Comparison of ENCODE assay signal across 25 cellular contexts in genomic region chr11:125083312-125084056, GRCh38. TPM values are rescaled to one million over a fixed set of nuclear protein-coding genes. Genes with fewer than 3 reads are reported as not detected.
DNase-seq lines count a peak whose midpoint lies in the region; ATAC-seq and TF ChIP-seq lines count a peak whose summit lies in the region.
"Had no signal": no experiment of that assay in that cellular context is flagged by ENCODE, and none has a peak within 500 bp of the region (broad histone marks: within the 10 kb centered on the region; RNA-seq: fewer than 3 reads in every experiment).

No MANE protein-coding gene starts in this region.

- no peaks in the 10 kb centered on the region for H3K27me3 Mint-ChIP-seq in memory B cell
- H3K27me3 Mint-ChIP-seq: activated CD4-positive, alpha-beta T cell treated with anti-CD3 and anti-CD28 coated beads for 36 hours; B cell; stimulated activated naive CD8-positive, alpha-beta T cell treated with anti-CD3 and anti-CD28 coated beads, Interleukin-15, Interleukin-2, amounts not matched to agents 100 ng/mL and 50 ng/mL, for 24 hours had no signal

- intact Hi-C loops in uterus (cut with DNase I; ENCODE audit: low total_unique reads): no loop called here

- ATAC-seq in memory B cell (ENCODE audit: low read depth): no peak
- ATAC-seq: activated CD4-positive, alpha-beta T cell treated with anti-CD3 and anti-CD28 coated beads for 36 hours; left lung had no signal

- in situ Hi-C loops in brain microvascular endothelial cell (cut with HindIII; ENCODE audit: low pct_ligation_motif_present, low sequenced_read_pairs): no loop called here

- TF ChIP-seq POLR2A in suprapubic skin (IDR thresholded peaks at IDR 0.05): no peak
- no peak for TF ChIP-seq POLR2A in uterus (IDR thresholded peaks at IDR 0.05)

- H3K36me3 Mint-ChIP-seq in memory B cell: peaks cover 16% of the 10 kb centered on the region

- WGBS in suprapubic skin: 73% methylated on average over 8 of the region's 11 CpGs

- H3K27me3 ChIP-seq in brain microvascular endothelial cell (replicated peaks): no peaks in the 10 kb centered on the region
- peaks cover 3% of the 10 kb centered on the region for H3K27me3 ChIP-seq in suprapubic skin
- no peaks in the 10 kb centered on the region for H3K27me3 ChIP-seq in uterus
- H3K27me3 ChIP-seq: dorsolateral prefrontal cortex, upper lobe of left lung had no signal

- H3K9me3 Mint-ChIP-seq in memory B cell: no peaks in the 10 kb centered on the region
- H3K9me3 Mint-ChIP-seq: H9; stimulated activated naive CD8-positive, alpha-beta T cell treated with anti-CD3 and anti-CD28 coated beads, Interleukin-15, Interleukin-2, amounts not matched to agents 100 ng/mL and 50 ng/mL, for 24 hours had no signal

- H3K4me3 Mint-ChIP-seq in memory B cell: no peak overlapping the region
- H3K4me3 Mint-ChIP-seq: activated CD4-positive, alpha-beta T cell treated with anti-CD3 and anti-CD28 coated beads for 36 hours; B cell; H9; stimulated activated naive CD8-positive, alpha-beta T cell treated with anti-CD3 and anti-CD28 coated beads, Interleukin-15, Interleukin-2, amounts not matched to agents 100 ng/mL and 50 ng/mL, for 24 hours had no signal

- H3K9me3 ChIP-seq in suprapubic skin (no peaks in the 10 kb centered on the region), uterus (no peaks in the 10 kb centered on the region)
- H3K9me3 ChIP-seq: esophagus muscularis mucosa, left lung, upper lobe of left lung had no signal

- H3K36me3 ChIP-seq in brain microvascular endothelial cell (replicated peaks) (no peaks in the 10 kb centered on the region), suprapubic skin (no peaks in the 10 kb centered on the region), uterus (no peaks in the 10 kb centered on the region)
- H3K36me3 ChIP-seq: esophagus muscularis mucosa, upper lobe of left lung had no signal

- no peak for TF ChIP-seq CTCF in brain microvascular endothelial cell (IDR thresholded peaks at IDR 0.05; ENCODE audit: low read depth, low read length, missing control alignments)
- no peak for TF ChIP-seq CTCF in suprapubic skin (IDR thresholded peaks at IDR 0.05)
- no peak for TF ChIP-seq CTCF in uterus (IDR thresholded peaks at IDR 0.05)

- peaks cover 17% of the 10 kb centered on the region for H3K4me1 ChIP-seq in suprapubic skin
- H3K4me1 ChIP-seq in uterus: no peaks in the 10 kb centered on the region
- H3K4me1 ChIP-seq: esophagus muscularis mucosa, left lung, upper lobe of left lung had no signal

- H3K27ac Mint-ChIP-seq in memory B cell: peak overlapping the region; percentile 24
- H3K27ac Mint-ChIP-seq: activated CD4-positive, alpha-beta T cell treated with anti-CD3 and anti-CD28 coated beads for 36 hours; stimulated activated naive CD8-positive, alpha-beta T cell treated with anti-CD3 and anti-CD28 coated beads, Interleukin-15, Interleukin-2, amounts not matched to agents 100 ng/mL and 50 ng/mL, for 24 hours had no signal

- peak; percentile 0 for DNase-seq in activated CD4-positive, alpha-beta T cell treated with anti-CD3 and anti-CD28 coated beads for 1 hour
- no peak for DNase-seq in activated CD4-positive, alpha-beta T cell treated with anti-CD3 and anti-CD28 coated beads, Interleukin-2, amount 50 U/mL, for 1 hour
- DNase-seq in brain microvascular endothelial cell: no peak
- no peak for DNase-seq in memory B cell (ENCODE audit: low spot score in 2 of 2)
- no peak for DNase-seq in suprapubic skin (ENCODE audit: low spot score in 2 of 2)
- no peak for DNase-seq in RPMI8226
- DNase-seq in caudate nucleus (lab: John Stamatoyannopoulos, UW): no peak
- DNase-seq in uterus: no peak
- DNase-seq: activated CD4-positive, alpha-beta T cell treated with anti-CD3 and anti-CD28 coated beads for 36 hours; activated CD8-positive, alpha-beta memory T cell treated with anti-CD3 and anti-CD28 coated beads, Interleukin-2, amount 50 U/mL, for 4 hours; H9; head of caudate nucleus; left lung; NCI-H1436; NCI-H2171; NCI-H526 treated with DMSO at 0.1 percent for 48 hours; occipital lobe; stimulated activated CD4-positive, alpha-beta T cell treated with anti-CD3 and anti-CD28 coated beads, Interleukin-1b, Interleukin-23, amount 100 ng/mL, for 48 hours; upper lobe of left lung had no signal

- H3K4me1 Mint-ChIP-seq in memory B cell: peaks cover 2% of the 10 kb centered on the region
- H3K4me1 Mint-ChIP-seq: activated CD4-positive, alpha-beta T cell treated with anti-CD3 and anti-CD28 coated beads for 36 hours; B cell had no signal

- H3K4me3 ChIP-seq in brain microvascular endothelial cell (ENCODE audit: low read depth, low read length): no peak overlapping the region
- no peak overlapping the region for H3K4me3 ChIP-seq in suprapubic skin
- no peak overlapping the region for H3K4me3 ChIP-seq in uterus
- H3K4me3 ChIP-seq: dorsolateral prefrontal cortex, esophagus muscularis mucosa, left lung, SK-N-MC, upper lobe of left lung had no signal

- H3K27ac ChIP-seq in brain microvascular endothelial cell (peak overlapping the region; percentile 28), suprapubic skin (peak overlapping the region; percentile 49), caudate nucleus (ENCODE audit: low read depth, low read length) (no peak overlapping the region), uterus (no peak overlapping the region)
- H3K27ac ChIP-seq: 22Rv1, dorsolateral prefrontal cortex, esophagus muscularis mucosa, left lung, SK-N-MC, upper lobe of left lung had no signal

- TF ChIP-seq EP300 in suprapubic skin (IDR thresholded peaks at IDR 0.05): no peak

RNA-seq across cellular contexts. Expression of gene SLC37A2, which starts 20.4 kb away (rescaled TPM):
- total RNA-seq in suprapubic skin: 100 to 1,000 TPM in 3 of 4 donors, 10 to 100 TPM in 1; 67.3 to 189 (median 119) TPM
- 1 to 10 TPM in 2 of 4 donors, under 1 TPM in 2; 0.26 to 4.1 (median 0.86) TPM for total RNA-seq in uterus

RNA-seq across cellular contexts. Expression of gene TMEM218, which starts 27.9 kb away (rescaled TPM):
- total RNA-seq in suprapubic skin (10 to 100 TPM in 3 of 4 donors, 1 to 10 TPM in 1; 9.9 to 19.9 (median 14.6) TPM), uterus (10 to 100 TPM in 2 of 4 donors, 1 to 10 TPM in 2; 3.2 to 45.9 (median 12.0) TPM)

Comparison
In these comparisons a context has a peak if more than half of its experiments do, and no peak if none do; other contexts are left out.
1. H3K27ac ChIP-seq: peak in brain microvascular endothelial cell (single experiment) and suprapubic skin (single experiment); none in caudate nucleus (single experiment) and uterus (0 of 2).
2. RNA of gene SLC37A2, which starts 20.4 kb away (total RNA-seq): 67.3 to 189 TPM in suprapubic skin; 0.26 to 4.1 TPM in uterus; every median in the first group is over 10 times any median in the second.